13 cellular contexts compared by ENCODE assay signal in the genomic region with DNA sequence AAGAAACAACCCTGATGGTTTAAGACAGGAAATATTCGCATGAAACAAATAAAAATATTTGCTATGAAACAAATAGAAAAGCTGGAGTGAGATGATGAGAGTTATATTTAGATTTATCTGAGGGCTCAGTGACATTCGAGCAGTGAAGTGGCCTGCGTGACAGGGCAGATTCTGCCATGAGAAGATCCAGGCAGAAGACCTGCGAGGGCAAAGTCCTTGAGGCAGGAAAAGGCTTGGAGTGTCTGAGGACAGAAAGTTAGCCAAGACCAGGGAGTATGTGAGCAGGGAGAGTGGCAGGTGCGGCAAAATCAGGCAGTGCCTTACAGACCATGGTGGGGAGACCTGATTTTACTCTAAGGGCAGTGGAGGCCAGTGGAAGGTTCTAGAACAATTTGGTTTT.
"Had no signal": no experiment of that assay in that cellular context is flagged by ENCODE, and none has a peak within 500 bp of the region (broad histone marks: within the 10 kb centered on the region; RNA-seq: fewer than 3 reads in every experiment).

No MANE protein-coding gene starts in this region.

- H3K9me3 ChIP-seq: testis had no signal

- H3K36me3 Mint-ChIP-seq: activated naive CD4-positive, alpha-beta T cell treated with anti-CD3 and anti-CD28 coated beads, Interleukin-2, amount 50 U/mL, for 24 hours; naive thymus-derived CD4-positive, alpha-beta T cell had no signal

- H3K27me3 ChIP-seq: testis had no signal

- H3K4me3 Mint-ChIP-seq: activated naive CD4-positive, alpha-beta T cell treated with anti-CD3 and anti-CD28 coated beads, Interleukin-2, amount 50 U/mL, for 24 hours; effector memory CD8-positive, alpha-beta T cell; mesothelial cell of epicardium; naive thymus-derived CD4-positive, alpha-beta T cell; stimulated activated naive CD8-positive, alpha-beta T cell treated with anti-CD3 and anti-CD28 coated beads, Interleukin-15, amount 100 ng/mL, for 72 hours; T-helper 2 cell treated with Interferon-gamma antibody and Interleukin-4, amounts not matched to agents 5 μg/mL and 100 μg/mL, for 36 hours had no signal

- H3K27ac Mint-ChIP-seq: activated naive CD4-positive, alpha-beta T cell treated with anti-CD3 and anti-CD28 coated beads, Interleukin-2, amount 50 U/mL, for 24 hours; effector memory CD8-positive, alpha-beta T cell; naive thymus-derived CD4-positive, alpha-beta T cell; stimulated activated naive CD8-positive, alpha-beta T cell treated with anti-CD3 and anti-CD28 coated beads, Interleukin-15, amount 100 ng/mL, for 72 hours; T-helper 2 cell treated with Interferon-gamma antibody and Interleukin-4, amounts not matched to agents 5 μg/mL and 100 μg/mL, for 36 hours had no signal

- DNase-seq: activated effector memory CD4-positive, alpha-beta T cell treated with Interleukin-2 at 50 U/mL for 16 hours; activated T-cell treated with anti-CD3 and anti-CD28 coated beads, Interleukin-2, amount 50 U/mL, for 1 hour; effector memory CD8-positive, alpha-beta T cell; naive thymus-derived CD4-positive, alpha-beta T cell; stimulated activated CD4-positive, alpha-beta T cell treated with anti-CD3 and anti-CD28 coated beads, Interleukin-15, amount 100 ng/mL, for 24 hours; stimulated activated CD4-positive, alpha-beta T cell treated with anti-CD3 and anti-CD28 coated beads, Interleukin-4, amount 100 ng/mL, for 4 hours; stimulated activated naive CD8-positive, alpha-beta T cell treated with anti-CD3 and anti-CD28 coated beads, Interleukin-15, amount 100 ng/mL, for 72 hours; testis had no signal

- H3K4me1 ChIP-seq: testis had no signal

- H3K9me3 Mint-ChIP-seq: activated naive CD4-positive, alpha-beta T cell treated with anti-CD3 and anti-CD28 coated beads, Interleukin-2, amount 50 U/mL, for 24 hours; effector memory CD8-positive, alpha-beta T cell; mesothelial cell of epicardium; naive thymus-derived CD4-positive, alpha-beta T cell; stimulated activated naive CD8-positive, alpha-beta T cell treated with anti-CD3 and anti-CD28 coated beads, Interleukin-15, amount 100 ng/mL, for 72 hours; T-helper 2 cell treated with Interferon-gamma antibody and Interleukin-4, amounts not matched to agents 5 μg/mL and 100 μg/mL, for 36 hours had no signal

- ATAC-seq: activated CD4-positive, CD25-positive, alpha-beta regulatory T cell treated with anti-CD3 and anti-CD28 coated beads, Interleukin-2, amount 50 U/mL, for 24 hours; effector memory CD8-positive, alpha-beta T cell; naive thymus-derived CD4-positive, alpha-beta T cell; sciatic nerve; stimulated activated naive CD8-positive, alpha-beta T cell treated with anti-CD3 and anti-CD28 coated beads, Interleukin-15, amount 100 ng/mL, for 72 hours had no signal

- H3K27ac ChIP-seq: testis had no signal

- H3K4me3 ChIP-seq: testis had no signal
